21 cellular contexts compared by ENCODE assay signal in genomic region chr1:23023174-23023573, GRCh38. TPM values are rescaled to one million over a fixed set of nuclear protein-coding genes. Genes with fewer than 3 reads are reported as not detected.
DNase-seq lines count a peak whose midpoint lies in the region; ATAC-seq and TF ChIP-seq lines count a peak whose summit lies in the region.
"Had no signal": no experiment of that assay in that cellular context is flagged by ENCODE, and none has a peak within 500 bp of the region (broad histone marks: within the 10 kb centered on the region; RNA-seq: fewer than 3 reads in every experiment).

No MANE protein-coding gene starts in this region.

- intact Hi-C loops in OCI-LY7 (cut with micrococcal nuclease; ENCODE audit: unreplicated experiment): no loop called here

- no peak overlapping the region for H3K4me2 ChIP-seq in OCI-LY7 (ENCODE audit: low read length)

- H3K9me2 ChIP-seq in OCI-LY7 (ENCODE audit: insufficient read depth, low read length): no peaks in the 10 kb centered on the region

- no peak for DNase-seq in stimulated activated naive CD8-positive, alpha-beta T cell treated with anti-CD3 and anti-CD28 coated beads, Interleukin-15, Interleukin-2, amounts not matched to agents 100 U/mL and 50 U/mL, for 24 hours
- DNase-seq in OCI-LY7 (ENCODE audit: low spot score) (no peak), endodermal cell (no peak), foreskin melanocyte (no peak), HCEC 1CT (no peak), UCSD-AML1 (lab: John Stamatoyannopoulos, UW; ENCODE audit: unreplicated experiment) (no peak)
- DNase-seq: C1 segment of cervical spinal cord, GDM1, KG1, MV-4-11, NCI-H1694 treated with DMSO at 0.1 percent for 48 hours, NCI-H2107, NCI-H510A, NCI-H748 treated with DMSO at 0.1 percent for 48 hours, SIG-M5 had no signal

- TF ChIP-seq CTCF in OCI-LY7 (conservative IDR thresholded peaks at IDR 0.05; ENCODE audit: low read length) (no peak), endodermal cell (conservative IDR thresholded peaks at IDR 0.05) (no peak)

- POLR2A ChIA-PET in OCI-LY7 (lab: Charles Lee): interaction anchor here (1.1 kb wide), 1 partner anchor 260 kb away, joined by 3 read pairs; no protein-coding TSS in a partner anchor

- no peak overlapping the region for H3K9ac ChIP-seq in endodermal cell (ENCODE audit: extremely low read depth, low read length, poor library complexity, severe bottlenecking)

- TSS peak; percentile 12 for BruUV-seq in OCI-LY7 (replicated peaks; lab: Mats Ljungman, UMichigan)

- peaks cover 22% of the 10 kb centered on the region for H4K20me1 ChIP-seq in OCI-LY7 (ENCODE audit: insufficient read depth, low read length)

- no peak for ATAC-seq in stimulated activated naive CD8-positive, alpha-beta T cell treated with anti-CD3 and anti-CD28 coated beads, Interleukin-15, Interleukin-2, amounts not matched to agents 100 U/mL and 50 U/mL, for 24 hours
- ATAC-seq: GM23338, HCT116, SK-N-SH treated with all-trans-retinoic acid at 6 μM for 48 hours had no signal

- H3K4me3 Mint-ChIP-seq in stimulated activated naive CD8-positive, alpha-beta T cell treated with anti-CD3 and anti-CD28 coated beads, Interleukin-15, Interleukin-2, amounts not matched to agents 100 ng/mL and 50 ng/mL, for 24 hours: no peak overlapping the region
- H3K4me3 Mint-ChIP-seq in endodermal cell: no peak overlapping the region

- H3K36me3 ChIP-seq in OCI-LY7 (ENCODE audit: insufficient read depth, low read length) (peaks cover 26% of the 10 kb centered on the region), endodermal cell (ENCODE audit: control insufficient read depth, insufficient read depth, low read length) (peaks cover 6% of the 10 kb centered on the region)

- CTCF ChIA-PET in OCI-LY7 (lab: Charles Lee; ENCODE audit: unreplicated experiment): no interaction called here

- H3K9me3 ChIP-seq in OCI-LY7 (ENCODE audit: low read length): peaks cover 21% of the 10 kb centered on the region; the same call in 1 of the 2 replicates
- peaks cover 30% of the 10 kb centered on the region for H3K9me3 ChIP-seq in endodermal cell (ENCODE audit: control insufficient read depth, low read length)

- H2AFZ ChIP-seq in OCI-LY7 (ENCODE audit: low read length): no peak overlapping the region
- H2AFZ ChIP-seq: GM23338 had no signal

- peaks cover 30% of the 10 kb centered on the region for H3K36me3 Mint-ChIP-seq in stimulated activated naive CD8-positive, alpha-beta T cell treated with anti-CD3 and anti-CD28 coated beads, Interleukin-15, Interleukin-2, amounts not matched to agents 100 ng/mL and 50 ng/mL, for 24 hours (ENCODE audit: low read depth)
- H3K36me3 Mint-ChIP-seq in endodermal cell (ENCODE audit: low read depth): peaks cover 20% of the 10 kb centered on the region

- no peaks in the 10 kb centered on the region for H3K27me3 Mint-ChIP-seq in stimulated activated naive CD8-positive, alpha-beta T cell treated with anti-CD3 and anti-CD28 coated beads, Interleukin-15, Interleukin-2, amounts not matched to agents 100 ng/mL and 50 ng/mL, for 24 hours
- H3K27me3 Mint-ChIP-seq in endodermal cell (ENCODE audit: insufficient read depth): no peaks in the 10 kb centered on the region

- peak overlapping the region; percentile 3 for H3K27ac Mint-ChIP-seq in stimulated activated naive CD8-positive, alpha-beta T cell treated with anti-CD3 and anti-CD28 coated beads, Interleukin-15, Interleukin-2, amounts not matched to agents 100 ng/mL and 50 ng/mL, for 24 hours
- no peak overlapping the region for H3K27ac Mint-ChIP-seq in endodermal cell
- H3K27ac Mint-ChIP-seq: GM23338 had no signal

- no peaks in the 10 kb centered on the region for H3K27me3 ChIP-seq in endodermal cell (ENCODE audit: control insufficient read depth, insufficient read depth, low read length, poor library complexity, severe bottlenecking)

- peaks cover 81% of the 10 kb centered on the region for H3K4me1 Mint-ChIP-seq in stimulated activated naive CD8-positive, alpha-beta T cell treated with anti-CD3 and anti-CD28 coated beads, Interleukin-15, Interleukin-2, amounts not matched to agents 100 ng/mL and 50 ng/mL, for 24 hours (ENCODE audit: low read depth)
- H3K4me1 Mint-ChIP-seq in endodermal cell: peaks cover 8% of the 10 kb centered on the region

- H3K4me3 ChIP-seq in OCI-LY7 (ENCODE audit: low read depth, low read length, poor library complexity, severe bottlenecking): no peak overlapping the region
- peak overlapping the region; percentile 43 for H3K4me3 ChIP-seq in endodermal cell (ENCODE audit: low read length)
- H3K4me3 ChIP-seq: GM23338 had no signal

- H3K4me1 ChIP-seq in OCI-LY7 (ENCODE audit: insufficient read depth, low read length, poor library complexity, severe bottlenecking) (peaks cover 7% of the 10 kb centered on the region), endodermal cell (ENCODE audit: control insufficient read depth, insufficient read depth, low read length) (no peaks in the 10 kb centered on the region)

- WGBS in endodermal cell (ENCODE audit: insufficient coverage in 1 of 2, insufficient read length in 1 of 2), 2 experiments: 96% methylated on average over 5 of the region's 5 CpGs; no CpG with 5 or more reads in 1 of the 2 experiments

- peaks cover 86% of the 10 kb centered on the region for H3K79me2 ChIP-seq in OCI-LY7 (ENCODE audit: insufficient read depth, low read depth, low read length)

- H3K27ac ChIP-seq in OCI-LY7 (ENCODE audit: low read depth, low read length, poor library complexity, severe bottlenecking): no peak overlapping the region
- H3K27ac ChIP-seq in endodermal cell (ENCODE audit: low read depth, low read length): no peak overlapping the region
- H3K27ac ChIP-seq: RWPE1 had no signal

- no peaks in the 10 kb centered on the region for H3K9me3 Mint-ChIP-seq in stimulated activated naive CD8-positive, alpha-beta T cell treated with anti-CD3 and anti-CD28 coated beads, Interleukin-15, Interleukin-2, amounts not matched to agents 100 ng/mL and 50 ng/mL, for 24 hours
- H3K9me3 Mint-ChIP-seq in endodermal cell: peaks cover 26% of the 10 kb centered on the region

RNA-seq across cellular contexts. Expression of gene KDM1A, which starts 3.9 kb away (rescaled TPM):
- total RNA-seq in OCI-LY7 (2014; rRNA removed; shearing (Covaris generic)): 95.5 and 107 TPM in 2 replicates
- total RNA-seq in OCI-LY7 (2022): 88.8 and 99.1 TPM in 2 replicates
- 100 to 1,000 TPM; 153 to 204 TPM for total RNA-seq in endodermal cell
- polyA plus RNA-seq in endodermal cell (2013, experiment 1 of 2): 217 TPM
- 214 TPM for polyA plus RNA-seq in endodermal cell (2013, experiment 2 of 2)

RNA-seq across cellular contexts. Expression of gene TEX46, which starts 7.5 kb away (rescaled TPM):
- total RNA-seq in OCI-LY7 (2014; rRNA removed; shearing (Covaris generic)): 0.60 TPM in 1 of 2 replicates, not detected in the other
- not detected in 2 replicates for total RNA-seq in OCI-LY7 (2022)
- total RNA-seq in endodermal cell: not detected
- not detected for polyA plus RNA-seq in endodermal cell (2013, experiment 1 of 2)
- not detected for polyA plus RNA-seq in endodermal cell (2013, experiment 2 of 2)
- total RNA-seq: Daoy, GM23338 had no signal

RNA-seq across cellular contexts. Expression of gene LACTBL1, which starts 50.5 kb away (rescaled TPM):
- not detected in 2 replicates for total RNA-seq in OCI-LY7 (2014; rRNA removed; shearing (Covaris generic))
- not detected in 2 replicates for total RNA-seq in OCI-LY7 (2022)
- total RNA-seq in endodermal cell: not detected
- not detected for polyA plus RNA-seq in endodermal cell (2013, experiment 1 of 2)
- polyA plus RNA-seq in endodermal cell (2013, experiment 2 of 2): not detected
- total RNA-seq: Daoy, GM23338 had no signal
- polyA plus RNA-seq: GM23338 had no signal
